Comparison of ENCODE assay signal across 23 cellular contexts in the genomic region with DNA sequence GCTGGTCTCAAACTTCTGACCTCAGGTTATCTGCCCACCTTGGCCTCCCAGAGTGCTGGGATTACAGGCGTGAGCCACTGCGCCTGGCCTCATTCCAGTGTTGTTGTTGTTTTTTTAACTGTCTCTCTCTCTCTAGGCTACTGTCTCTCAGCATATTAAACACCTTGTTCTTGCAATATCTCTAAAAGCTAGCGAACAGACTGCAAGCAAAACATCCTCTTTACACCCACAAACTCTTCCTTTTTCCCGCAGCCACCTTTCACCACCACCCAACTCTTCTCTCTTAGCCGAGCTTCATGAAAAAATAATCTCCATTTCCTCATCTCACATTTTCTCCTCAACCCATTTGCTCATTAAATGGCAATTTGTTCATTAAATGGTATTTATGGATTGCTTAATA. TPM values are rescaled to one million over a fixed set of nuclear protein-coding genes. Genes with fewer than 3 reads are reported as not detected.
DNase-seq lines count a peak whose midpoint lies in the region; ATAC-seq and TF ChIP-seq lines count a peak whose summit lies in the region.
"Had no signal": no experiment of that assay in that cellular context is flagged by ENCODE, and none has a peak within 500 bp of the region (broad histone marks: within the 10 kb centered on the region; RNA-seq: fewer than 3 reads in every experiment).

No MANE protein-coding gene starts in this region.

- H3K27ac ChIP-seq in GM23338 (ENCODE audit: low read depth) (no peak overlapping the region), neutrophil (peak overlapping the region; percentile 78), A673 (ENCODE audit: low read depth, low read length, poor library complexity, severe bottlenecking) (no peak overlapping the region)
- H3K27ac ChIP-seq: brain microvascular endothelial cell, foreskin keratinocyte, upper lobe of right lung had no signal

- CTCF ChIA-PET in A673 (lab: Charles Lee), result no interaction called here

- H3K27me3 Mint-ChIP-seq in activated T-cell treated with anti-CD3 and anti-CD28 coated beads, Interleukin-2, amount 50 U/mL, for 24 hours, result no peaks in the 10 kb centered on the region
- H3K27me3 Mint-ChIP-seq in GM23338 (ENCODE audit: insufficient read depth, low read depth, poor library complexity), result peaks cover 2% of the 10 kb centered on the region
- H3K27me3 Mint-ChIP-seq in activated naive CD8-positive, alpha-beta T cell treated with anti-CD3 and anti-CD28 coated beads, Interleukin-2, amount 10 ng/mL, durations not matched to agents 7 days and 5 days, result no peaks in the 10 kb centered on the region
- H3K27me3 Mint-ChIP-seq: memory B cell had no signal

- TF ChIP-seq CTCF in GM23338 (conservative IDR thresholded peaks at IDR 0.05; ENCODE audit: low read depth in 2 of 2) (no peak), neutrophil (IDR thresholded peaks at IDR 0.05) (no peak), A673 (conservative IDR thresholded peaks at IDR 0.05; ENCODE audit: low read depth, low read length) (no peak)

- peak overlapping the region; percentile 37 for H3K27ac Mint-ChIP-seq in activated T-cell treated with anti-CD3 and anti-CD28 coated beads, Interleukin-2, amount 50 U/mL, for 24 hours
- peak overlapping the region; percentile 3; the same call in 1 of the 2 replicates for H3K27ac Mint-ChIP-seq in GM23338
- H3K27ac Mint-ChIP-seq in activated naive CD8-positive, alpha-beta T cell treated with anti-CD3 and anti-CD28 coated beads, Interleukin-2, amount 10 ng/mL, durations not matched to agents 7 days and 5 days, result peak overlapping the region; percentile 76
- H3K27ac Mint-ChIP-seq: memory B cell had no signal

- no peak overlapping the region for H3K4me3 Mint-ChIP-seq in activated T-cell treated with anti-CD3 and anti-CD28 coated beads, Interleukin-2, amount 50 U/mL, for 24 hours
- H3K4me3 Mint-ChIP-seq in GM23338, result no peak overlapping the region
- peak overlapping the region; percentile 68 for H3K4me3 Mint-ChIP-seq in activated naive CD8-positive, alpha-beta T cell treated with anti-CD3 and anti-CD28 coated beads, Interleukin-2, amount 10 ng/mL, durations not matched to agents 7 days and 5 days
- H3K4me3 Mint-ChIP-seq: memory B cell had no signal

- no peaks in the 10 kb centered on the region for H3K36me3 ChIP-seq in GM23338 (ENCODE audit: insufficient read depth)
- no peaks in the 10 kb centered on the region for H3K36me3 ChIP-seq in neutrophil
- no peaks in the 10 kb centered on the region for H3K36me3 ChIP-seq in A673 (ENCODE audit: insufficient read depth, low read length, poor library complexity, severe bottlenecking)
- H3K36me3 ChIP-seq: brain microvascular endothelial cell, heart right ventricle, upper lobe of right lung had no signal

- H4K20me1 ChIP-seq in GM23338 (replicated peaks; ENCODE audit: insufficient read depth), result no peaks in the 10 kb centered on the region

- H3K4me3 ChIP-seq in GM23338, result no peak overlapping the region
- no peak overlapping the region for H3K4me3 ChIP-seq in neutrophil (ENCODE audit: low read depth in 1 of 2, low read length in 1 of 2)
- H3K4me3 ChIP-seq in A673 (ENCODE audit: low read depth, low read length, poor library complexity, severe bottlenecking), result no peak overlapping the region
- H3K4me3 ChIP-seq: GM12878, heart right ventricle, upper lobe of right lung had no signal

- no peak overlapping the region for H2AFZ ChIP-seq in GM23338

- intact Hi-C loops in A673 (cut with micrococcal nuclease; ENCODE audit: unreplicated experiment), result no loop called here

- H3K27me3 ChIP-seq in GM23338 (ENCODE audit: insufficient read depth) (no peaks in the 10 kb centered on the region), neutrophil (no peaks in the 10 kb centered on the region), A673 (replicated peaks; ENCODE audit: insufficient read depth, low read depth, low read length, poor library complexity) (no peaks in the 10 kb centered on the region)
- H3K27me3 ChIP-seq: brain microvascular endothelial cell, foreskin keratinocyte, heart right ventricle, upper lobe of right lung had no signal

- ATAC-seq in GM23338 (no peak), HG02973 (IDR thresholded peaks at IDR 0.05; ENCODE audit: unreplicated experiment) (no peak), HG02970 (IDR thresholded peaks at IDR 0.05; ENCODE audit: low FRiP score, unreplicated experiment) (no peak)
- no peak for ATAC-seq in activated naive CD8-positive, alpha-beta T cell treated with anti-CD3 and anti-CD28 coated beads, Interleukin-2, amount 10 ng/mL, durations not matched to agents 7 days and 5 days (ENCODE audit: low read depth)
- ATAC-seq: esophagus mucosa, foreskin keratinocyte, GM12878, heart right ventricle, upper lobe of right lung had no signal

- no peaks in the 10 kb centered on the region for H3K36me3 Mint-ChIP-seq in activated T-cell treated with anti-CD3 and anti-CD28 coated beads, Interleukin-2, amount 50 U/mL, for 24 hours (ENCODE audit: low read depth)
- no peaks in the 10 kb centered on the region for H3K36me3 Mint-ChIP-seq in GM23338 (ENCODE audit: low read depth)
- H3K36me3 Mint-ChIP-seq in activated naive CD8-positive, alpha-beta T cell treated with anti-CD3 and anti-CD28 coated beads, Interleukin-2, amount 10 ng/mL, durations not matched to agents 7 days and 5 days, result peaks cover 6% of the 10 kb centered on the region
- H3K36me3 Mint-ChIP-seq: memory B cell had no signal

- no peaks in the 10 kb centered on the region for H3F3A ChIP-seq in GM23338 (replicated peaks; ENCODE audit: low read depth)

- no peaks in the 10 kb centered on the region for H3K79me2 ChIP-seq in GM23338 (replicated peaks; ENCODE audit: insufficient read depth)

- no peak overlapping the region for H3K4me2 ChIP-seq in GM23338

- POLR2A ChIA-PET in activated naive CD8-positive, alpha-beta T cell treated with anti-CD3 and anti-CD28 coated beads, Interleukin-2, amount 10 ng/mL, durations not matched to agents 7 days and 5 days (lab: Charles Lee), result interaction anchor here (0.6 to 1.3 kb wide), 4 partner anchors 16 to 247 kb away, joined by 3 to 6 read pairs (median 4); no protein-coding TSS in a partner anchor
- POLR2A ChIA-PET in A673 (lab: Charles Lee; ENCODE audit: low non-redundant PET), result interaction anchor here (0.7 kb wide), 1 partner anchor 996 kb away, joined by 5 read pairs; no protein-coding TSS in a partner anchor

- H3K4me1 Mint-ChIP-seq in activated T-cell treated with anti-CD3 and anti-CD28 coated beads, Interleukin-2, amount 50 U/mL, for 24 hours (ENCODE audit: low read depth), result peaks cover 32% of the 10 kb centered on the region
- H3K4me1 Mint-ChIP-seq in GM23338, result peaks cover 7% of the 10 kb centered on the region
- H3K4me1 Mint-ChIP-seq in activated naive CD8-positive, alpha-beta T cell treated with anti-CD3 and anti-CD28 coated beads, Interleukin-2, amount 10 ng/mL, durations not matched to agents 7 days and 5 days, result peaks cover 33% of the 10 kb centered on the region

- no TSS peak for BruUV-seq in A673 (replicated peaks; lab: Mats Ljungman, UMichigan)

- H3K9me3 Mint-ChIP-seq in activated T-cell treated with anti-CD3 and anti-CD28 coated beads, Interleukin-2, amount 50 U/mL, for 24 hours, result peaks cover 2% of the 10 kb centered on the region
- peaks cover 3% of the 10 kb centered on the region; the same call in 1 of the 3 replicates for H3K9me3 Mint-ChIP-seq in GM23338
- H3K9me3 Mint-ChIP-seq in activated naive CD8-positive, alpha-beta T cell treated with anti-CD3 and anti-CD28 coated beads, Interleukin-2, amount 10 ng/mL, durations not matched to agents 7 days and 5 days, result peaks cover 2% of the 10 kb centered on the region
- H3K9me3 Mint-ChIP-seq: memory B cell had no signal

- H3K4me1 ChIP-seq in GM23338 (ENCODE audit: insufficient read depth) (peaks cover 6% of the 10 kb centered on the region; the same call in 1 of the 2 replicates), neutrophil (ENCODE audit: control insufficient read depth in 1 of 2, insufficient read depth in 1 of 2, low read depth in 1 of 2, low read length in 1 of 2) (peaks cover 16 to 51% of the 10 kb centered on the region in 2 experiments), A673 (ENCODE audit: insufficient read depth, low read length, poor library complexity, severe bottlenecking) (peaks cover 6% of the 10 kb centered on the region)
- H3K4me1 ChIP-seq: foreskin keratinocyte had no signal

- no peaks in the 10 kb centered on the region for H3K9me3 ChIP-seq in neutrophil
- H3K9me3 ChIP-seq in A673 (ENCODE audit: low read depth, low read length, poor library complexity, severe bottlenecking), result no peaks in the 10 kb centered on the region
- H3K9me3 ChIP-seq: heart right ventricle, upper lobe of right lung had no signal

- no peak for DNase-seq in activated T-cell treated with anti-CD3 and anti-CD28 coated beads, Interleukin-2, amount 50 U/mL, for 24 hours
- DNase-seq in activated T-cell treated with anti-CD3 and anti-CD28 coated beads, Interleukin-2, amount 50 U/mL, for 48 hours, result no peak
- DNase-seq in GM23338 (ENCODE audit: low spot score) (no peak), A673 (ENCODE audit: low spot score) (no peak)
- no peak for DNase-seq in activated naive CD8-positive, alpha-beta T cell treated with anti-CD3 and anti-CD28 coated beads, Interleukin-2, amount 10 ng/mL, durations not matched to agents 7 days and 5 days
- DNase-seq: brain microvascular endothelial cell; effector memory CD4-positive, alpha-beta T cell; foreskin keratinocyte; H7; heart right ventricle; IMR-90; NCI-H1048; NCI-H187 treated with DMSO at 0.1 percent for 48 hours; NCI-H524 treated with DMSO at 0.1 percent for 48 hours; occipital lobe; RPMI8226; upper lobe of right lung had no signal

- no peaks in the 10 kb centered on the region; the same call in 1 of the 2 replicates for H3K9me2 ChIP-seq in GM23338 (ENCODE audit: insufficient read depth)

TF ChIP-seq in GM23338, 12 proteins besides CTCF, POLR2A, EP300 and RAD21 (continues in another document):
- TF ChIP-seq POLR2AphosphoS5 (IDR thresholded peaks at IDR 0.05; ENCODE audit: low read depth) (no peak), NANOG (IDR thresholded peaks at IDR 0.05; ENCODE audit: borderline replicate concordance) (no peak), JUNB (IDR thresholded peaks at IDR 0.05; ENCODE audit: unreplicated experiment) (no peak), ZNF114 (CRISPR knock-in tag; IDR thresholded peaks at IDR 0.05) (no peak)
- TF ChIP-seq, protein P1, sequence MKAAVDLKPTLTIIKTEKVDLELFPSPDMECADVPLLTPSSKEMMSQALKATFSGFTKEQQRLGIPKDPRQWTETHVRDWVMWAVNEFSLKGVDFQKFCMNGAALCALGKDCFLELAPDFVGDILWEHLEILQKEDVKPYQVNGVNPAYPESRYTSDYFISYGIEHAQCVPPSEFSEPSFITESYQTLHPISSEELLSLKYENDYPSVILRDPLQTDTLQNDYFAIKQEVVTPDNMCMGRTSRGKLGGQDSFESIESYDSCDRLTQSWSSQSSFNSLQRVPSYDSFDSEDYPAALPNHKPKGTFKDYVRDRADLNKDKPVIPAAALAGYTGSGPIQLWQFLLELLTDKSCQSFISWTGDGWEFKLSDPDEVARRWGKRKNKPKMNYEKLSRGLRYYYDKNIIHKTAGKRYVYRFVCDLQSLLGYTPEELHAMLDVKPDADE (IDR thresholded peaks at IDR 0.05), result no peak

RNA-seq across cellular contexts. Expression of gene SGK1, which starts 45.5 kb away (rescaled TPM):
- 34.2 and 37.2 TPM in 2 replicates for total RNA-seq in GM23338 (2014; rRNA removed; shearing (Covaris generic))
- 15.0 and 16.3 TPM in 2 replicates for polyA plus RNA-seq in GM23338 (2016; fragmentation: Nextera tagmentation; extraction: Ambion mirVana)
- 10 to 100 TPM; 31.5 to 35.1 TPM for total RNA-seq in activated naive CD8-positive, alpha-beta T cell treated with anti-CD3 and anti-CD28 coated beads, Interleukin-2, amount 10 ng/mL, durations not matched to agents 7 days and 5 days
- total RNA-seq in A673 (2021), result 40.0 and 73.3 TPM in 2 replicates

Comparison
In these comparisons a context has a peak if more than half of its experiments do, and no peak if none do; other contexts are left out.
1. H3K27ac Mint-ChIP-seq: peak in every context shown above with its lines; median percentile 76 in activated naive CD8-positive, alpha-beta T cell treated with anti-CD3 and anti-CD28 coated beads, Interleukin-2, amount 10 ng/mL, durations not matched to agents 7 days and 5 days; 37 in activated T-cell treated with anti-CD3 and anti-CD28 coated beads, Interleukin-2, amount 50 U/mL, for 24 hours; 3 in GM23338.